ENCODE assay signal across 18 cellular contexts in genomic region chr10:75977146-75977545, GRCh38.
DNase-seq lines count a peak whose midpoint lies in the region; ATAC-seq and TF ChIP-seq lines count a peak whose summit lies in the region.
"Had no signal": no experiment of that assay in that cellular context is flagged by ENCODE, and none has a peak within 500 bp of the region (broad histone marks: within the 10 kb centered on the region; RNA-seq: fewer than 3 reads in every experiment).

No MANE protein-coding gene starts in this region.

- no peak overlapping the region for H3K4me3 Mint-ChIP-seq in T-helper 17 cell
- H3K4me3 Mint-ChIP-seq: CD8-positive, alpha-beta memory T cell; H9; T-cell had no signal

- DNase-seq in DMS 273 (lab: John Stamatoyannopoulos, UW; ENCODE audit: unreplicated experiment) = peak; percentile 77
- peak; percentile 74 for DNase-seq in NCI-H1105 treated with DMSO at 0.1 percent for 48 hours (lab: John Stamatoyannopoulos, UW)
- DNase-seq in NCI-H526 (lab: John Stamatoyannopoulos, UW) = peak; percentile 2 to 36
- peak; percentile 73 for DNase-seq in fibroblast of villous mesenchyme (ENCODE audit: low read depth)
- DNase-seq in T-helper 17 cell = no peak
- no peak for DNase-seq in kidney glomerular epithelial cell (lab: John Stamatoyannopoulos, UW)
- DNase-seq: C1 segment of cervical spinal cord; CD8-positive, alpha-beta memory T cell; GDM1; H9; NCI-H187 treated with DMSO at 0.1 percent for 48 hours; NCI-H226; PC-3; SIG-M5; T-cell; T-helper 9 cell had no signal

- no peaks in the 10 kb centered on the region for H3K36me3 Mint-ChIP-seq in T-helper 17 cell (ENCODE audit: low read depth)
- H3K36me3 Mint-ChIP-seq: CD8-positive, alpha-beta memory T cell; T-cell had no signal

- ATAC-seq in T-helper 17 cell (no peak), HG03460 (IDR thresholded peaks at IDR 0.05; ENCODE audit: unreplicated experiment) (no peak)
- ATAC-seq: PC-3, SK-N-SH treated with all-trans-retinoic acid at 6 μM for 48 hours, T-cell had no signal

- no peak overlapping the region for H3K27ac Mint-ChIP-seq in T-helper 17 cell
- H3K27ac Mint-ChIP-seq: CD8-positive, alpha-beta memory T cell; T-cell had no signal

- H3K27me3 Mint-ChIP-seq in T-helper 17 cell = peaks cover 9% of the 10 kb centered on the region

- H3K9me3 ChIP-seq in T-helper 17 cell (ENCODE audit: control insufficient read depth, low read length, poor library complexity, severe bottlenecking) = no peaks in the 10 kb centered on the region

- no peak overlapping the region for H3K4me3 ChIP-seq in fibroblast of villous mesenchyme (ENCODE audit: low read depth, low read length)

- no peaks in the 10 kb centered on the region for H3K4me1 Mint-ChIP-seq in T-helper 17 cell
- H3K4me1 Mint-ChIP-seq: CD8-positive, alpha-beta memory T cell; T-cell had no signal

- no peak for TF ChIP-seq CTCF in fibroblast of villous mesenchyme (IDR thresholded peaks at IDR 0.05; ENCODE audit: insufficient read depth, low read depth, low read length)

Comparison
In these comparisons a context has a peak if more than half of its experiments do, and no peak if none do; other contexts are left out.
1. DNase-seq: peak in DMS 273 (single experiment), NCI-H1105 treated with DMSO at 0.1 percent for 48 hours (single experiment), NCI-H526 (2 of 2) and fibroblast of villous mesenchyme (single experiment); none in T-helper 17 cell (0 of 3) and kidney glomerular epithelial cell (single experiment).